ENCODE assay signal across 32 cellular contexts in genomic region chr7:87140271-87140748, GRCh38. TPM values are rescaled to one million over a fixed set of nuclear protein-coding genes. Genes with fewer than 3 reads are reported as not detected.
A peak's percentile ranks its signal among the peaks of the same experiment; 100 is the strongest.
DNase-seq lines count a peak whose midpoint lies in the region; ATAC-seq, FAIRE-seq and TF ChIP-seq lines count a peak whose summit lies in the region.
"Had no signal": no experiment of that assay in that cellular context is flagged by ENCODE, and none has a peak within 500 bp of the region (broad histone marks: within the 10 kb centered on the region; RNA-seq: fewer than 3 reads in every experiment).

No MANE protein-coding gene starts in this region.

- no peak overlapping the region for H4K91ac ChIP-seq in trophoblast cell (ENCODE audit: low read depth, low read length)

- H2AK5ac ChIP-seq in trophoblast cell (ENCODE audit: low read length): no peak overlapping the region

- H3K27me3 ChIP-seq in RWPE2 (ENCODE audit: insufficient read depth, poor library complexity, severe bottlenecking): no peaks in the 10 kb centered on the region
- no peaks in the 10 kb centered on the region for H3K27me3 ChIP-seq in endothelial cell of umbilical vein (ENCODE audit: control insufficient read depth in 2 of 2, insufficient read depth in 2 of 2, low read length in 2 of 2)
- H3K27me3 ChIP-seq in trophoblast cell (ENCODE audit: insufficient read depth, low read length): no peaks in the 10 kb centered on the region
- no peaks in the 10 kb centered on the region for H3K27me3 ChIP-seq in lower lobe of right lung (ENCODE audit: low read depth)
- H3K27me3 ChIP-seq: ascending aorta, BLaER1, left lung, neutrophil, tibial artery had no signal

- H2BK120ac ChIP-seq in trophoblast cell (ENCODE audit: insufficient read depth, low read length, poor library complexity): no peak overlapping the region

- DNase-seq in HT1080 (ENCODE audit: low read depth) (peak; percentile 21), RWPE2 (ENCODE audit: low spot score) (no peak), endothelial cell of umbilical vein (ENCODE audit: low read depth, low spot score) (peak; percentile 62), trophoblast cell (peak in 1 of 2 donors; percentile 53), retina (no peak), lower lobe of right lung (no peak), nephron progenitor cell (no peak)
- DNase-seq: activated CD4-positive, alpha-beta T cell treated with anti-CD3 and anti-CD28 coated beads, Interleukin-2, amount 10 ng/mL, durations not matched to agents 7 days and 5 days; activated effector memory CD4-positive, alpha-beta T cell treated with Interleukin-2 at 50 U/mL for 16 hours; activated naive CD8-positive, alpha-beta T cell treated with anti-CD3 and anti-CD28 coated beads for 36 hours; activated T-cell treated with anti-CD3 and anti-CD28 coated beads, Interleukin-2, amount 50 U/mL, for 1 hour; COR-L47; DMS79; effector CD4-positive, alpha-beta T cell; left lung; naive B cell; NCI-H1417; NCI-H2029 treated with DMSO at 0.1 percent for 48 hours; NCI-H526; Right ventricle myocardium superior; stimulated activated CD4-positive, alpha-beta T cell treated with anti-CD3 and anti-CD28 coated beads, Interleukin-4, amount 100 ng/mL, for 4 hours; tibial artery had no signal

- no peaks in the 10 kb centered on the region for H3K9me1 ChIP-seq in endothelial cell of umbilical vein (replicated peaks; ENCODE audit: control insufficient read depth, extremely low read depth, insufficient read depth, low read length)

- dilution Hi-C loops in endothelial cell of umbilical vein (cut with MboI; ENCODE audit: extremely low pct_ligation_motif_present, low sequenced_read_pairs): no loop called here

- H3K9me3 ChIP-seq in RWPE2 (ENCODE audit: severe bottlenecking): no peaks in the 10 kb centered on the region
- no peaks in the 10 kb centered on the region for H3K9me3 ChIP-seq in endothelial cell of umbilical vein (replicated peaks; ENCODE audit: control insufficient read depth, insufficient read depth, low read length)
- H3K9me3 ChIP-seq in trophoblast cell (ENCODE audit: insufficient read depth, low read depth, low read length): no peaks in the 10 kb centered on the region
- H3K9me3 ChIP-seq in lower lobe of right lung: no peaks in the 10 kb centered on the region
- H3K9me3 ChIP-seq: ascending aorta, BLaER1, left lung, neutrophil, tibial artery had no signal

- POLR2A ChIA-PET in endothelial cell of umbilical vein (lab: Charles Lee): interaction anchor here (0.6 kb wide), 1 partner anchor 275 kb away, joined by 3 read pairs; no protein-coding TSS in a partner anchor

- peak; percentile 42; the same call in 1 of the 3 replicates for ATAC-seq in RWPE2 (ENCODE audit: low read depth)
- ATAC-seq in lower lobe of right lung: no peak
- ATAC-seq: GM23338, left lung, sciatic nerve had no signal

- H3K27ac Mint-ChIP-seq in nephron progenitor cell: no peak overlapping the region
- H3K27ac Mint-ChIP-seq: activated CD4-positive, alpha-beta T cell treated with anti-CD3 and anti-CD28 coated beads, Interleukin-2, amount 10 ng/mL, durations not matched to agents 7 days and 5 days; activated naive CD8-positive, alpha-beta T cell treated with anti-CD3 and anti-CD28 coated beads for 36 hours; GM23338; naive B cell; T-helper 2 cell treated with Interferon-gamma antibody and Interleukin-4, amounts not matched to agents 5 μg/mL and 100 μg/mL, for 36 hours had no signal

- no peak overlapping the region for H3K18ac ChIP-seq in trophoblast cell (ENCODE audit: low read length)

- H3K4me2 ChIP-seq in endothelial cell of umbilical vein (ENCODE audit: insufficient read depth, low read length) (no peak overlapping the region), trophoblast cell (ENCODE audit: low read length) (no peak overlapping the region)
- H3K4me2 ChIP-seq: BLaER1, GM23338, KMS-11 had no signal

- H2BK12ac ChIP-seq in trophoblast cell (ENCODE audit: low read length): no peak overlapping the region

- intact Hi-C loops in endothelial cell of umbilical vein (cut with micrococcal nuclease) (no loop called here), lower lobe of right lung (cut with DNase I) (no loop called here)

- no peak overlapping the region for H4K8ac ChIP-seq in trophoblast cell (ENCODE audit: low read depth, low read length)

- no peak for TF ChIP-seq POLR2A in endothelial cell of umbilical vein (IDR thresholded peaks at IDR 0.05; ENCODE audit: low read depth, low read length)

- H3K9ac ChIP-seq in endothelial cell of umbilical vein (replicated peaks; ENCODE audit: extremely low read depth, insufficient read depth, low read length) (no peak overlapping the region), trophoblast cell (ENCODE audit: low read length) (no peak overlapping the region)
- H3K9ac ChIP-seq: BLaER1, KMS-11 had no signal

- H4K12ac ChIP-seq in trophoblast cell (ENCODE audit: low read depth, low read length): no peak overlapping the region

- H3K4me3 ChIP-seq in RWPE2 (ENCODE audit: severe bottlenecking) (no peak overlapping the region), endothelial cell of umbilical vein (replicated peaks in 1 of 3; ENCODE audit: insufficient read depth in 1 of 3, low read depth in 1 of 3, low read length in 3 of 3) (no peak overlapping the region), trophoblast cell (ENCODE audit: low read depth, low read length) (no peak overlapping the region), lower lobe of right lung (no peak overlapping the region)
- H3K4me3 ChIP-seq: ascending aorta, BLaER1, GM23338, left lung, tibial artery had no signal

- H4K20me1 ChIP-seq in endothelial cell of umbilical vein (replicated peaks; ENCODE audit: control insufficient read depth, extremely low read depth, insufficient read depth, low read length): no peaks in the 10 kb centered on the region
- H4K20me1 ChIP-seq: BLaER1 had no signal

- H3K4me1 ChIP-seq in RWPE2 (ENCODE audit: insufficient read depth, poor library complexity, severe bottlenecking) (no peaks in the 10 kb centered on the region), endothelial cell of umbilical vein (ENCODE audit: control insufficient read depth, extremely low read depth, insufficient read depth, low read length) (peaks cover 4% of the 10 kb centered on the region), trophoblast cell (ENCODE audit: control insufficient read depth in 1 of 2, insufficient read depth in 2 of 2, low read length in 2 of 2) (no peaks in the 10 kb centered on the region), lower lobe of right lung (no peaks in the 10 kb centered on the region)
- H3K4me1 ChIP-seq: ascending aorta, left lung, tibial artery had no signal

- no peak overlapping the region for H2BK5ac ChIP-seq in trophoblast cell (ENCODE audit: low read depth, low read length, poor library complexity)

- no peak overlapping the region for H2AFZ ChIP-seq in endothelial cell of umbilical vein (ENCODE audit: low read depth, low read length)
- H2AFZ ChIP-seq in trophoblast cell (ENCODE audit: insufficient read depth, low read length, poor library complexity): no peak overlapping the region
- H2AFZ ChIP-seq: GM23338 had no signal

- no peaks in the 10 kb centered on the region for H3K36me3 Mint-ChIP-seq in nephron progenitor cell (ENCODE audit: low read depth)
- H3K36me3 Mint-ChIP-seq: activated naive CD8-positive, alpha-beta T cell treated with anti-CD3 and anti-CD28 coated beads for 36 hours; naive B cell had no signal

- TF ChIP-seq CTCF in RWPE2 (IDR thresholded peaks at IDR 0.05; ENCODE audit: poor library complexity, severe bottlenecking) (no peak), endothelial cell of umbilical vein (IDR thresholded peaks at IDR 0.05; ENCODE audit: extremely low read depth in 1 of 2, insufficient read depth in 1 of 2, low read depth in 1 of 2, low read length in 2 of 2) (no peak), lower lobe of right lung (IDR thresholded peaks at IDR 0.05) (no peak), nephron progenitor cell (IDR thresholded peaks at IDR 0.05) (no peak)

- H3K27ac ChIP-seq in RWPE2 (ENCODE audit: poor library complexity, severe bottlenecking) (no peak overlapping the region), endothelial cell of umbilical vein (ENCODE audit: insufficient read depth, low read depth, low read length) (no peak overlapping the region), trophoblast cell (ENCODE audit: low read depth, low read length) (no peak overlapping the region), lower lobe of right lung (no peak overlapping the region)
- H3K27ac ChIP-seq: ascending aorta, BLaER1, epithelial cell of prostate, KMS-11, left lung, neutrophil, tibial artery had no signal

- no TSS peak for BruUV-seq in endothelial cell of umbilical vein (replicated peaks; lab: Mats Ljungman, UMichigan)

- no peak overlapping the region for H3K4ac ChIP-seq in trophoblast cell (ENCODE audit: low read depth, low read length)

- no peak overlapping the region for H3K14ac ChIP-seq in trophoblast cell (ENCODE audit: low read length)

- H3K79me2 ChIP-seq in endothelial cell of umbilical vein (ENCODE audit: control insufficient read depth, insufficient read depth, low read length) (no peaks in the 10 kb centered on the region), trophoblast cell (ENCODE audit: control insufficient read depth, insufficient read depth, low read length, poor library complexity) (no peaks in the 10 kb centered on the region)

- WGBS in trophoblast cell (ENCODE audit: extremely low coverage, insufficient coverage, insufficient read length): no CpG with 5 or more reads among the region's 2 CpGs

- H3K27me3 Mint-ChIP-seq in nephron progenitor cell (ENCODE audit: low read depth, poor library complexity): peaks cover 10% of the 10 kb centered on the region

- H3K9me3 Mint-ChIP-seq in nephron progenitor cell: no peaks in the 10 kb centered on the region
- H3K9me3 Mint-ChIP-seq: activated CD4-positive, alpha-beta T cell treated with anti-CD3 and anti-CD28 coated beads, Interleukin-2, amount 10 ng/mL, durations not matched to agents 7 days and 5 days; GM23338; T-helper 2 cell treated with Interferon-gamma antibody and Interleukin-4, amounts not matched to agents 5 μg/mL and 100 μg/mL, for 36 hours had no signal

- no peaks in the 10 kb centered on the region for H3K4me1 Mint-ChIP-seq in nephron progenitor cell
- H3K4me1 Mint-ChIP-seq: GM23338 had no signal

- no peak for FAIRE-seq in endothelial cell of umbilical vein (lab: Jason Lieb, UNC)
- FAIRE-seq: colon, G401.6 had no signal

- no peak overlapping the region for H3K4me3 Mint-ChIP-seq in nephron progenitor cell
- H3K4me3 Mint-ChIP-seq: activated CD4-positive, alpha-beta T cell treated with anti-CD3 and anti-CD28 coated beads, Interleukin-2, amount 10 ng/mL, durations not matched to agents 7 days and 5 days; activated naive CD8-positive, alpha-beta T cell treated with anti-CD3 and anti-CD28 coated beads for 36 hours; GM23338; naive B cell; T-helper 2 cell treated with Interferon-gamma antibody and Interleukin-4, amounts not matched to agents 5 μg/mL and 100 μg/mL, for 36 hours had no signal

- CTCF ChIA-PET in endothelial cell of umbilical vein (lab: Charles Lee): interaction anchor here (1.3 to 2.0 kb wide), 2 partner anchors 8 to 69 kb away, joined by 3 to 10 read pairs; no protein-coding TSS in a partner anchor

- peak overlapping the region; percentile 96 for H3K23ac ChIP-seq in trophoblast cell (ENCODE audit: low read length)

- no peaks in the 10 kb centered on the region for H3K36me3 ChIP-seq in RWPE2 (ENCODE audit: low read depth)
- H3K36me3 ChIP-seq in endothelial cell of umbilical vein (ENCODE audit: control insufficient read depth in 2 of 2, extremely low read depth in 1 of 2, insufficient read depth in 2 of 2, low read length in 2 of 2): no peaks in the 10 kb centered on the region
- H3K36me3 ChIP-seq in trophoblast cell (ENCODE audit: control insufficient read depth in 1 of 2, insufficient read depth in 2 of 2, low read length in 2 of 2): no peaks in the 10 kb centered on the region
- H3K36me3 ChIP-seq in lower lobe of right lung: no peaks in the 10 kb centered on the region
- H3K36me3 ChIP-seq: ascending aorta, BLaER1, left lung, neutrophil, tibial artery had no signal

- H3K79me1 ChIP-seq in trophoblast cell (ENCODE audit: low read length): no peaks in the 10 kb centered on the region

RNA-seq across cellular contexts. Expression of gene DMTF1, which starts 11.9 kb away (rescaled TPM):
- 28.8 and 36.5 TPM in 2 replicates for total RNA-seq in HT1080 (2014; rRNA removed; shearing (Covaris generic))
- polyA plus RNA-seq in HT1080 (2015; cell fraction: cytosol; rRNA removed): 20.3 and 26.9 TPM in 2 replicates
- 179 and 189 TPM in 2 replicates for polyA plus RNA-seq in HT1080 (2015; cell fraction: nucleus; rRNA removed)
- total RNA-seq in endothelial cell of umbilical vein: 86.9 and 100.0 TPM in 2 replicates
- polyA plus RNA-seq in endothelial cell of umbilical vein: 78.5 and 92.9 TPM in 2 replicates
- polyA plus RNA-seq in endothelial cell of umbilical vein (2011; cell fraction: cytosol; rRNA removed): 25.9 and 31.2 TPM in 2 replicates
- 734 and 788 TPM in 2 replicates for polyA plus RNA-seq in endothelial cell of umbilical vein (2011; cell fraction: nucleus; rRNA removed)
- 42.6 and 52.5 TPM in 2 replicates for polyA plus RNA-seq in endothelial cell of umbilical vein (2012)
- 154 and 163 TPM in 2 replicates for polyA minus RNA-seq in endothelial cell of umbilical vein
- polyA minus RNA-seq in endothelial cell of umbilical vein (2011; cell fraction: cytosol; rRNA and poly(A)+ RNA removed): 20.6 TPM
- 365 and 482 TPM in 2 replicates for polyA minus RNA-seq in endothelial cell of umbilical vein (2011; cell fraction: nucleus; rRNA and poly(A)+ RNA removed)
- 57.9 and 66.0 TPM in 2 replicates for polyA plus RNA-seq in trophoblast cell (2013)
- total RNA-seq in lower lobe of right lung: 81.7 TPM

Comparison
In these comparisons a context has a peak if more than half of its experiments do, and no peak if none do; other contexts are left out.
1. DNase-seq: peak in HT1080 (single experiment) and endothelial cell of umbilical vein (single experiment); none in RWPE2 (single experiment), retina (single experiment), lower lobe of right lung (single experiment) and nephron progenitor cell (single experiment).